9 cellular contexts compared by ENCODE assay signal in the genomic region with DNA sequence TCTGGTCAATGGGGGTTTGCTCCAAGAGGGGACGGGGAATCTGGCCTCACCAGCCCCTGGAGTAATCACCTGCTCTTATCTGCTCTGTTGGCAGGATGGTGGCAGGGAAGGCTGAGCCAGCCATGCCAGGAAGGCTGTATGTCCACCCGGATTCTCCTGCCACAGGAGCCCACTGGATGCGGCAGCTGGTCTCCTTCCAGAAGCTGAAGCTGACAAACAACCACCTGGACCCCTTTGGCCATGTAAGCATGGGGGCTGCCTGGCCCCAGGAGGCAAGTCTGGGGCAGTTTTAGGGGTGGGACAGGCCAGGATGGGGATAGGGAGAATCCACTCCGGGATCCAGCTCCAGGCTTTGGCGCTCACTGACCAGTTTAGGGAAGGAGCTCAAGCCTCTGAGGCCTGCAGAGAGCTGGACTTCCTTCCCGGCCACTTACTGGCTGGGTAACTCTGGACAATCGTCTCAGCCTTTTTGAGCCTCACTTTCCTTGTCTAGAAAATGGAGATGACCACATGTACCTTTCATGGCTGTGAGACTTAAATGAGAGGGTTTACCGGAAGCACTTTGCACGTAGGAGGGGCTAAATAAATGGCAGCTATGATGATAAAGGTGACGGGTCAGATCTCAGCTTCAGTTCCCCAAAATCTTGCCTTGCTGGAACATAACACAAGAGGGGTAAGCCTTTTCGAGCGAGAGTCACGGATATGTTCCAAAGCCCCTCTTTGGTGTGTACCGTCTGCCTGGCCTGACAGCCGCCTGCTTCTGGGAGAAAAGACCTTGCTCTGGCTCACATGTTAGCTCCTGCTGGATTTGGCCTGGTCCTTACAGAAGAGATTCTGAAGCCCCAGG. TPM values are rescaled to one million over a fixed set of nuclear protein-coding genes. Genes with fewer than 3 reads are reported as not detected.
DNase-seq lines count a peak whose midpoint lies in the region; ATAC-seq, FAIRE-seq and TF ChIP-seq lines count a peak whose summit lies in the region.
"Had no signal": no experiment of that assay in that cellular context is flagged by ENCODE, and none has a peak within 500 bp of the region (broad histone marks: within the 10 kb centered on the region; RNA-seq: fewer than 3 reads in every experiment).

No MANE protein-coding gene starts in this region.

- H2BK120ac ChIP-seq in H1 (replicated peaks; ENCODE audit: low read depth, low read length): no peak overlapping the region

- no peaks in the 10 kb centered on the region for H3K23me2 ChIP-seq in H1 (ENCODE audit: low read depth, low read length)

- H3K4me1 ChIP-seq in H1 (replicated peaks in 1 of 4; ENCODE audit: control insufficient read depth in 3 of 4, insufficient read depth in 4 of 4, low read length in 3 of 4): peaks cover 4 to 25% (median 11%) of the 10 kb centered on the region in 4 experiments
- peaks cover 8% of the 10 kb centered on the region for H3K4me1 ChIP-seq in neural progenitor cell
- H3K4me1 ChIP-seq in psoas muscle: no peaks in the 10 kb centered on the region
- H3K4me1 ChIP-seq in CD4-positive, alpha-beta memory T cell (ENCODE audit: insufficient read depth, low read length): no peaks in the 10 kb centered on the region

- TF ChIP-seq RAD21 in H1 (IDR thresholded peaks at IDR 0.05 in 1 of 2, conservative IDR thresholded peaks at IDR 0.05 in 1 of 2; ENCODE audit: low read depth in 2 of 2, low read length in 2 of 2): no peak

- intact Hi-C loops in psoas muscle (cut with DNase I): no loop called here
- intact Hi-C loops in CD4-positive, alpha-beta memory T cell (cut with micrococcal nuclease): no loop called here

- no peak overlapping the region for H4K91ac ChIP-seq in H1 (replicated peaks; ENCODE audit: insufficient read length, low read length)

- no peaks in the 10 kb centered on the region for H3F3A ChIP-seq in neural progenitor cell (ENCODE audit: low read depth)

- ATAC-seq in GM18868 (IDR thresholded peaks at IDR 0.05; ENCODE audit: unreplicated experiment) (peak; percentile 41), psoas muscle (no peak)

- 0 out of 2 replicates have a peak overlapping the region, but pooled peaks have one; percentile 18 for H2BK5ac ChIP-seq in H1 (ENCODE audit: low read depth, low read length)

- CTCF ChIA-PET in H1 (lab: Charles Lee; ENCODE audit: partially characterized antibody): interaction anchor here (0.8 to 14.5 kb wide), 15 partner anchors 14 to 747 kb away, joined by 3 to 171 read pairs (median 5); a partner anchor contains a TSS
- CTCF ChIA-PET in CD4-positive, alpha-beta memory T cell (lab: Charles Lee; ENCODE audit: partially characterized antibody): no interaction called here

- H3K56ac ChIP-seq in H1 (replicated peaks; ENCODE audit: insufficient read length, low read depth, low read length): no peak overlapping the region

- H2AFZ ChIP-seq in H1 (ENCODE audit: low read length) (peak overlapping the region; percentile 91; the same call in 1 of the 2 replicates), neural progenitor cell (replicated peaks) (peak overlapping the region; percentile 67)

- H2BK20ac ChIP-seq in H1 (ENCODE audit: low read length): peak overlapping the region; percentile 32; the same call in 1 of the 2 replicates

- no peak overlapping the region for H2AK5ac ChIP-seq in H1 (ENCODE audit: low read depth, low read length)

- no peaks in the 10 kb centered on the region for H3K79me1 ChIP-seq in H1 (ENCODE audit: low read depth, low read length)

- 34% methylated on average over 15 of the region's 15 CpGs; no CpG with 5 or more reads in 1 of the 2 experiments for WGBS in H1 (ENCODE audit: extremely low coverage in 1 of 2, insufficient coverage in 1 of 2, insufficient read length in 1 of 2, insufficient replicate concordance in 2 of 2, low coverage in 1 of 2, low lambda C conversion rate in 2 of 2, missing lambda C conversion rate in 1 of 2), 2 experiments
- WGBS in psoas muscle, 3 donors: 44 to 49% (median 48%) methylated on average over 15 of the region's 15 CpGs

- H3K27me3 ChIP-seq in H1 (replicated peaks in 1 of 4; ENCODE audit: control insufficient read depth in 3 of 4, extremely low read depth in 1 of 4, insufficient read depth in 3 of 4, low read length in 3 of 4) (peaks cover 17 to 59% (median 50%) of the 10 kb centered on the region in 4 experiments), neural progenitor cell (peaks cover 49% of the 10 kb centered on the region), psoas muscle (ENCODE audit: insufficient read depth in 3 of 3, low read length in 2 of 3) (peaks cover 0 to 10% (median 8%) of the 10 kb centered on the region in 3 donors)
- no peaks in the 10 kb centered on the region for H3K27me3 ChIP-seq in CD4-positive, alpha-beta memory T cell (ENCODE audit: insufficient read depth, low read length)

- H3K9me3 Mint-ChIP-seq in neural progenitor cell: no peaks in the 10 kb centered on the region
- H3K9me3 Mint-ChIP-seq in CD4-positive, alpha-beta memory T cell: no peaks in the 10 kb centered on the region

- H3K79me2 ChIP-seq in H1 (ENCODE audit: control insufficient read depth in 1 of 2, insufficient read depth in 2 of 2, low read length in 2 of 2) (no peaks in the 10 kb centered on the region), neural progenitor cell (ENCODE audit: low read depth) (no peaks in the 10 kb centered on the region)

- no peaks in the 10 kb centered on the region for H3K36me3 Mint-ChIP-seq in neural progenitor cell
- H3K36me3 Mint-ChIP-seq in CD4-positive, alpha-beta memory T cell: no peaks in the 10 kb centered on the region

- peaks cover 25% of the 10 kb centered on the region for H3K27me3 Mint-ChIP-seq in neural progenitor cell (ENCODE audit: insufficient read depth, low read depth)
- H3K27me3 Mint-ChIP-seq in CD4-positive, alpha-beta memory T cell: peaks cover 12 to 28% of the 10 kb centered on the region in 2 donors

- H3K4me3 Mint-ChIP-seq in neural progenitor cell: no peak overlapping the region
- H3K4me3 Mint-ChIP-seq in CD4-positive, alpha-beta memory T cell: no peak overlapping the region

- no peaks in the 10 kb centered on the region for H3K36me3 ChIP-seq in H1 (ENCODE audit: control insufficient read depth in 2 of 4, insufficient read depth in 4 of 4, low read length in 3 of 4)
- no peaks in the 10 kb centered on the region for H3K36me3 ChIP-seq in neural progenitor cell
- H3K36me3 ChIP-seq in psoas muscle (ENCODE audit: insufficient read depth in 1 of 2, low read depth in 1 of 2): no peaks in the 10 kb centered on the region
- no peaks in the 10 kb centered on the region for H3K36me3 ChIP-seq in CD4-positive, alpha-beta memory T cell (ENCODE audit: insufficient read depth, low read length)

- no peak overlapping the region for H3K27ac Mint-ChIP-seq in neural progenitor cell
- H3K27ac Mint-ChIP-seq in CD4-positive, alpha-beta memory T cell: no peak overlapping the region

- peaks cover 6% of the 10 kb centered on the region for H3K4me1 Mint-ChIP-seq in neural progenitor cell
- peaks cover 0 to 2% (median under 1%) of the 10 kb centered on the region in 4 donors for H3K4me1 Mint-ChIP-seq in CD4-positive, alpha-beta memory T cell

- no peak overlapping the region for H3K23ac ChIP-seq in H1 (ENCODE audit: insufficient read length)

- H3K4me2 ChIP-seq in H1 (ENCODE audit: insufficient read depth in 1 of 2, low read depth in 2 of 2, low read length in 2 of 2) (peak overlapping the region; percentile 37 to 63), neural progenitor cell (peak overlapping the region; percentile 38)

- H3K14ac ChIP-seq in H1 (ENCODE audit: insufficient read length): no peak overlapping the region

- no peak overlapping the region for H4K5ac ChIP-seq in H1 (ENCODE audit: insufficient read length, low read depth, low read length)

- H3K9me3 ChIP-seq in H1 (ENCODE audit: insufficient read depth in 2 of 2, low read depth in 1 of 2, low read length in 1 of 2) (no peaks in the 10 kb centered on the region), neural progenitor cell (ENCODE audit: low read depth) (no peaks in the 10 kb centered on the region), psoas muscle (no peaks in the 10 kb centered on the region)
- H3K9me3 ChIP-seq in CD4-positive, alpha-beta memory T cell (ENCODE audit: control insufficient read depth in 1 of 2, low read length in 2 of 2): no peaks in the 10 kb centered on the region

- no peak for FAIRE-seq in H1 (lab: Jason Lieb, UNC)

- H2BK12ac ChIP-seq in H1 (ENCODE audit: low read depth, low read length): peak overlapping the region; percentile 64; the same call in 1 of the 2 replicates

- H2BK15ac ChIP-seq in H1 (ENCODE audit: low read length): peak overlapping the region; percentile 83; the same call in 1 of the 2 replicates

- DNase-seq in NOMO-1 (lab: John Stamatoyannopoulos, UW; ENCODE audit: unreplicated experiment in 2 of 2): peak; percentile 25 to 53
- DNase-seq in H1 (ENCODE audit: low read depth in 1 of 2, low spot score in 2 of 2): peak in 1 of 2 experiments; percentile 94
- peak; percentile 81 for DNase-seq in neural progenitor cell (ENCODE audit: low spot score)
- DNase-seq in psoas muscle: no peak
- DNase-seq in NCI-H1417 treated with DMSO at 0.1 percent for 48 hours (lab: John Stamatoyannopoulos, UW): no peak
- no peak for DNase-seq in CD4-positive, alpha-beta memory T cell
- DNase-seq in germinal center (ENCODE audit: low spot score): no peak
- DNase-seq: stimulated activated naive CD4-positive, alpha-beta T cell treated with Interleukin-2 at 50 U/mL for 16 hours had no signal

- H4K20me1 ChIP-seq in H1 (replicated peaks in 1 of 2; ENCODE audit: control insufficient read depth in 1 of 2, insufficient read depth in 2 of 2, low read length in 2 of 2) (no peaks in the 10 kb centered on the region), neural progenitor cell (ENCODE audit: low read depth) (no peaks in the 10 kb centered on the region)

- TF ChIP-seq CTCF in H1 (IDR thresholded peaks at IDR 0.05; ENCODE audit: control extremely low read depth in 1 of 3, insufficient read depth in 1 of 3, low read depth in 1 of 3, low read length in 3 of 3) (no peak), neural progenitor cell (IDR thresholded peaks at IDR 0.05) (no peak), psoas muscle (IDR thresholded peaks at IDR 0.05) (no peak)

- H3K18ac ChIP-seq in H1 (ENCODE audit: extremely low read depth, low read length): peak overlapping the region; percentile 15

- no peak overlapping the region; the same call in 1 of the 2 replicates for H4K8ac ChIP-seq in H1 (ENCODE audit: extremely low read depth, insufficient read depth, low read length)

- POLR2A ChIA-PET in H1 (lab: Charles Lee; ENCODE audit: partially characterized antibody): interaction anchor here (1.3 kb wide), 1 partner anchor 11 kb away, joined by 4 read pairs; no protein-coding TSS in a partner anchor
- POLR2A ChIA-PET in CD4-positive, alpha-beta memory T cell (lab: Charles Lee; ENCODE audit: partially characterized antibody): no interaction called here

- TF ChIP-seq EP300 in H1 (IDR thresholded peaks at IDR 0.05; ENCODE audit: borderline replicate concordance in 1 of 2, low read depth in 2 of 2, low read length in 2 of 2): no peak

- H3K9ac ChIP-seq in H1 (replicated peaks in 1 of 4; ENCODE audit: extremely low read depth in 1 of 4, low read depth in 3 of 4, low read length in 3 of 4): no peak overlapping the region
- H3K9ac ChIP-seq in neural progenitor cell: no peak overlapping the region

- no peak overlapping the region for H3K4ac ChIP-seq in H1 (replicated peaks; ENCODE audit: insufficient read length, low read depth, low read length)

- no peak for TF ChIP-seq POLR2A in H1 (IDR thresholded peaks at IDR 0.05; ENCODE audit: control extremely low read depth in 1 of 2, low read depth in 2 of 2, low read length in 2 of 2)

- H3K4me3 ChIP-seq in H1 (ENCODE audit: extremely low read depth in 1 of 4, insufficient read depth in 2 of 4, low read depth in 3 of 4, low read length in 4 of 4) (peak overlapping the region in 1 of 4 experiments; percentile 33; a peak in 2 of 8 replicates), neural progenitor cell (no peak overlapping the region), psoas muscle (no peak overlapping the region)
- no peak overlapping the region for H3K4me3 ChIP-seq in CD4-positive, alpha-beta memory T cell (ENCODE audit: low read length in 2 of 2)

- H3K27ac ChIP-seq in H1 (ENCODE audit: low read depth, low read length) (no peak overlapping the region), neural progenitor cell (no peak overlapping the region), psoas muscle (no peak overlapping the region)
- H3K27ac ChIP-seq in CD4-positive, alpha-beta memory T cell (ENCODE audit: low read depth, low read length): no peak overlapping the region

RNA-seq across cellular contexts. Expression of a gene that starts 15.4 kb away (rescaled TPM):
- not detected in 2 replicates for total RNA-seq in H1 (2021; fragmentation: NEBNext Ultra II Directional; extraction: Animal tissue kit (Norgen Biotek cat#: 25700))
- polyA plus RNA-seq in H1 (2011; rRNA removed) (0.02 TPM in 1 of 2 replicates, not detected in the other), psoas muscle (not detected)
- not detected for polyA plus RNA-seq in H1 (2011; cell fraction: cytosol; rRNA removed)
- not detected for polyA plus RNA-seq in H1 (2011; cell fraction: nucleus; rRNA removed)
- polyA plus RNA-seq in H1 (2012, experiment 1 of 2): 0.15 to 0.34 TPM in 2 of 4 replicates, not detected in the others
- 0.04 TPM for polyA plus RNA-seq in H1 (2012, experiment 2 of 2)
- polyA plus RNA-seq in H1 (2013, experiment 1 of 2): not detected
- polyA plus RNA-seq in H1 (2013, experiment 2 of 2): 0.02 TPM
- not detected in 2 replicates for polyA minus RNA-seq in H1 (2011; rRNA and poly(A)+ RNA removed)
- polyA minus RNA-seq in H1 (2011; cell fraction: cytosol; rRNA and poly(A)+ RNA removed): not detected
- polyA minus RNA-seq in H1 (2011; cell fraction: nucleus; rRNA and poly(A)+ RNA removed): not detected
- total RNA-seq in neural progenitor cell (ENCODE audit: low replicate concordance) (not detected in 2 replicates), psoas muscle (under 1 TPM in 1 of 4 donors, not detected in 3; 0.22 TPM)
- not detected for total RNA-seq in CD4-positive, alpha-beta memory T cell
- not detected for polyA plus RNA-seq in CD4-positive, alpha-beta memory T cell

Comparison
In these comparisons a context has a peak if more than half of its experiments do, and no peak if none do; other contexts are left out.
1. DNase-seq: peak in NOMO-1 (2 of 2) and neural progenitor cell (single experiment); none in psoas muscle (0 of 2), NCI-H1417 treated with DMSO at 0.1 percent for 48 hours (single experiment), CD4-positive, alpha-beta memory T cell (0 of 5) and germinal center (single experiment).